ENCODE assay signal across 8 cellular contexts in genomic region chr4:25993564-25994185, GRCh38.
DNase-seq lines count a peak whose midpoint lies in the region; ATAC-seq and TF ChIP-seq lines count a peak whose summit lies in the region.

No MANE protein-coding gene starts in this region.

- H3K4me3 Mint-ChIP-seq in HFFc6 = no peak overlapping the region
- H3K4me3 Mint-ChIP-seq in CD8-positive, alpha-beta T cell = no peak overlapping the region

- no peaks in the 10 kb centered on the region for H3K4me1 ChIP-seq in RWPE2 (ENCODE audit: insufficient read depth, poor library complexity, severe bottlenecking)
- no peaks in the 10 kb centered on the region for H3K4me1 ChIP-seq in CD8-positive, alpha-beta T cell (ENCODE audit: insufficient read depth, low read length)
- H3K4me1 ChIP-seq in uterus = no peaks in the 10 kb centered on the region

- H3K36me3 ChIP-seq in RWPE2 (ENCODE audit: low read depth) (no peaks in the 10 kb centered on the region), uterus (no peaks in the 10 kb centered on the region)
- H3K36me3 ChIP-seq in CD8-positive, alpha-beta T cell (ENCODE audit: insufficient read depth, low read length) = no peaks in the 10 kb centered on the region

- CTCF ChIA-PET in GM10248 (lab: Yijun Ruan, JAX) = interaction anchor here (1.1 to 1.7 kb wide), 5 partner anchors 8 to 21 kb away, joined by 3 to 4 read pairs (median 3); no protein-coding TSS in a partner anchor
- CTCF ChIA-PET in CD8-positive, alpha-beta T cell (lab: Charles Lee) = no interaction called here

- intact Hi-C loops in CD8-positive, alpha-beta T cell (cut with DNase I, micrococcal nuclease) = no loop called here
- intact Hi-C loops in uterus (cut with DNase I; ENCODE audit: low total_unique reads) = no loop called here

- H3K9me3 ChIP-seq in RWPE2 (ENCODE audit: severe bottlenecking) (no peaks in the 10 kb centered on the region), uterus (no peaks in the 10 kb centered on the region)
- no peaks in the 10 kb centered on the region for H3K9me3 ChIP-seq in CD8-positive, alpha-beta T cell (ENCODE audit: low read length)

- no peaks in the 10 kb centered on the region for H3K36me3 Mint-ChIP-seq in HFFc6 (ENCODE audit: low read depth)
- H3K36me3 Mint-ChIP-seq in CD8-positive, alpha-beta T cell = no peaks in the 10 kb centered on the region

- H3K27me3 Mint-ChIP-seq in HFFc6 (ENCODE audit: insufficient read depth) = peaks cover 5% of the 10 kb centered on the region; the same call in 1 of the 2 replicates
- H3K27me3 Mint-ChIP-seq in CD8-positive, alpha-beta T cell (ENCODE audit: low read depth) = no peaks in the 10 kb centered on the region

- DNase-seq in GM10248 (ENCODE audit: extremely low spot score) (peak; percentile 42), HFFc6 (no peak), RWPE2 (ENCODE audit: low spot score) (no peak), fibroblast of villous mesenchyme (ENCODE audit: low read depth) (no peak), NOMO-1 treated with DMSO at 0.1 percent for 48 hours (lab: John Stamatoyannopoulos, UW; ENCODE audit: unreplicated experiment) (no peak), uterus (no peak)
- DNase-seq in stimulated activated CD8-positive, alpha-beta memory T cell treated with anti-CD3 and anti-CD28 coated beads, Interleukin-2, amount 100 ng/mL, for 48 hours (ENCODE audit: low read depth in 2 of 2) = peak; percentile 18 to 32
- no peak for DNase-seq in CD8-positive, alpha-beta T cell

- 0 out of 3 replicates have a peak, but pooled peaks have one; percentile 14 for ATAC-seq in RWPE2 (ENCODE audit: low read depth)
- ATAC-seq in CD8-positive, alpha-beta T cell = no peak

- POLR2A ChIA-PET in GM10248 (lab: Yijun Ruan, JAX) = no interaction called here
- POLR2A ChIA-PET in CD8-positive, alpha-beta T cell (lab: Charles Lee) = no interaction called here

- peaks cover 24% of the 10 kb centered on the region for H3K4me1 Mint-ChIP-seq in HFFc6 (ENCODE audit: low read depth)
- H3K4me1 Mint-ChIP-seq in CD8-positive, alpha-beta T cell (ENCODE audit: low read depth) = peaks cover 2% of the 10 kb centered on the region

- TF ChIP-seq CTCF in GM10248 (IDR thresholded peaks at IDR 0.05; ENCODE audit: control extremely low read depth, extremely low read depth, low read depth, missing control alignments) (no peak), HFFc6 (IDR thresholded peaks at IDR 0.05) (peak; percentile 60), RWPE2 (IDR thresholded peaks at IDR 0.05; ENCODE audit: poor library complexity, severe bottlenecking) (no peak), fibroblast of villous mesenchyme (IDR thresholded peaks at IDR 0.05; ENCODE audit: insufficient read depth, low read depth, low read length) (peak; percentile 34), uterus (IDR thresholded peaks at IDR 0.05) (no peak)
- TF ChIP-seq CTCF in CD8-positive, alpha-beta T cell (IDR thresholded peaks at IDR 0.05) = no peak

- H3K27ac Mint-ChIP-seq in HFFc6 = no peak overlapping the region
- no peak overlapping the region for H3K27ac Mint-ChIP-seq in CD8-positive, alpha-beta T cell

- H3K9me3 Mint-ChIP-seq in HFFc6 = no peaks in the 10 kb centered on the region
- H3K9me3 Mint-ChIP-seq in CD8-positive, alpha-beta T cell = no peaks in the 10 kb centered on the region

- H3K27me3 ChIP-seq in RWPE2 (ENCODE audit: insufficient read depth, poor library complexity, severe bottlenecking) = no peaks in the 10 kb centered on the region
- no peaks in the 10 kb centered on the region for H3K27me3 ChIP-seq in CD8-positive, alpha-beta T cell (ENCODE audit: insufficient read depth, low read length)
- no peaks in the 10 kb centered on the region for H3K27me3 ChIP-seq in uterus

- H3K27ac ChIP-seq in RWPE2 (ENCODE audit: poor library complexity, severe bottlenecking) (no peak overlapping the region), uterus (no peak overlapping the region)
- no peak overlapping the region for H3K27ac ChIP-seq in CD8-positive, alpha-beta T cell (ENCODE audit: low read depth, low read length)

- H3K4me3 ChIP-seq in RWPE2 (ENCODE audit: severe bottlenecking) (no peak overlapping the region), fibroblast of villous mesenchyme (ENCODE audit: low read depth, low read length) (no peak overlapping the region), uterus (no peak overlapping the region)
- no peak overlapping the region for H3K4me3 ChIP-seq in CD8-positive, alpha-beta T cell (ENCODE audit: low read depth, low read length)

- no peak for TF ChIP-seq POLR2A in uterus (IDR thresholded peaks at IDR 0.05)

Comparison
In these comparisons a context has a peak if more than half of its experiments do, and no peak if none do; other contexts are left out.
1. DNase-seq: peak in GM10248 (single experiment) and stimulated activated CD8-positive, alpha-beta memory T cell treated with anti-CD3 and anti-CD28 coated beads, Interleukin-2, amount 100 ng/mL, for 48 hours (2 of 2); none in HFFc6 (single experiment), RWPE2 (single experiment), fibroblast of villous mesenchyme (single experiment), NOMO-1 treated with DMSO at 0.1 percent for 48 hours (single experiment), CD8-positive, alpha-beta T cell (0 of 7) and uterus (0 of 2).
2. CTCF ChIP-seq: peak in HFFc6 (single experiment) and fibroblast of villous mesenchyme (single experiment); none in GM10248 (single experiment), RWPE2 (single experiment), CD8-positive, alpha-beta T cell (single experiment) and uterus (0 of 4).